ENCODE assay signal across 8 cellular contexts in the genomic region with DNA sequence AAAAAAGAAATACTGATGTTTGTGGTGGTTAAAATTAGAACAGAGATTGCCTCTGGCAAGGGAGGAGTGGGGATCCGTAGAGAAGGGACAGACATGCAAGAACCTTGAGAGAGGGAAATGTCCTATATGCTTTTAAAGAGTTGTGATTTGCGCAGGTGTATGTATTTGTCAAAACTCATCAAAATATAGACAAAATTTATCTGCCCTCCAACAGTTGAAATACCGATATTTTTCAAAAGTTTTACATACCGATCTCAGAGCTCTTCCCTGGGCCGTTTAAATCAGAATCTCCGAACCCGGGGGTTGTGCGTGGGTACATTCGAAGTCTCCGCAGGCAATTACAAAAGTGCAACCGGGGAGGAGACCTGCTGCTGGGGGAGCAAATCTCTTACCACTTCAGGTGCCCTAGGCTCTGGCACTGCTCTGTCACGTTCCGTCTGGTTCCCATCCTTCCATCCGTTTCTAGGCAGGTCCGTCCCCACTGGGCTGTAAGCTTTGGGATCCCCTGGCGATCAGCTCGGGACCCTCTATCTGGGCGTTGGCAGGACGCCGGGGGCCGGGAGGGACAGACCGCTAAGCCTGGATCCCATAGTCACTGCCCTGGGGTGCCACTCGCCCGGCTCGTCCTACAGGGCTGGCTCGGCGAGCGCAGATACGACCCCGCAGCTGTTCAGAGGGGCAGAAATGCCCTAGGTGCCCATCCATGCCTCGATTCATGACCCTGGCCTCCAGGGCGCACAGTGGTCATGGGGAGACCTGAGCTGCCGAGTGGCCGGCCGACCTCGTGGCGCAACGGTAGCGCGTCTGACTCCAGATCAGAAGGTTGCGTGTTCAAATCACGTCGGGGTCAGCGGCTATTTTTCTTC. TPM values are rescaled to one million over a fixed set of nuclear protein-coding genes. Genes with fewer than 3 reads are reported as not detected.
A peak's percentile ranks its signal among the peaks of the same experiment; 100 is the strongest.
DNase-seq lines count a peak whose midpoint lies in the region; ATAC-seq and TF ChIP-seq lines count a peak whose summit lies in the region.

No MANE protein-coding gene starts in this region.

- no peaks in the 10 kb centered on the region for H3K27me3 ChIP-seq in Caco-2 (replicated peaks; ENCODE audit: control insufficient read depth, insufficient read depth, low read length)
- no peaks in the 10 kb centered on the region for H3K27me3 ChIP-seq in OCI-LY1 (ENCODE audit: insufficient read depth, low read length)
- H3K27me3 ChIP-seq in mucosa of stomach (ENCODE audit: control insufficient read depth, insufficient read depth, low read length), result no peaks in the 10 kb centered on the region

- H3K36me3 ChIP-seq in Caco-2 (ENCODE audit: control insufficient read depth, insufficient read depth, low read length) (no peaks in the 10 kb centered on the region), OCI-LY1 (ENCODE audit: insufficient read depth, low read length) (no peaks in the 10 kb centered on the region), mucosa of stomach (ENCODE audit: control insufficient read depth, insufficient read depth, low read length) (no peaks in the 10 kb centered on the region)

- POLR2A ChIA-PET in Caco-2 (lab: Charles Lee), result interaction anchor here (0.6 to 1.2 kb wide), 2 partner anchors 12 to 103 kb away, joined by 3 to 5 read pairs; partner anchors contain the start of gene RANGRF

- H3K4me1 ChIP-seq in Caco-2 (peaks cover 13% of the 10 kb centered on the region), OCI-LY1 (ENCODE audit: insufficient read depth, low read length, severe bottlenecking) (peaks cover 24% of the 10 kb centered on the region), mucosa of stomach (ENCODE audit: control insufficient read depth, insufficient read depth, low read length) (peaks cover 22% of the 10 kb centered on the region)

- H3K9me3 Mint-ChIP-seq in Caco-2 (ENCODE audit: unreplicated experiment), result no peaks in the 10 kb centered on the region

- H4K20me1 ChIP-seq in OCI-LY1 (ENCODE audit: insufficient read depth, low read length), result no peaks in the 10 kb centered on the region

- H2AFZ ChIP-seq in OCI-LY1 (ENCODE audit: low read length), result peak overlapping the region; percentile 44; the same call in 1 of the 2 replicates

- DNase-seq in Caco-2, result peak; percentile 71 to 84
- peak; percentile 91 for DNase-seq in activated T-cell treated with anti-CD3 and anti-CD28 coated beads for 24 hours (ENCODE audit: low read depth)
- DNase-seq in stimulated activated CD8-positive, alpha-beta memory T cell treated with anti-CD3 and anti-CD28 coated beads, Interleukin-4, amount 100 ng/mL, for 4 hours (ENCODE audit: low read depth in 2 of 2, low spot score in 1 of 2), result peak; percentile 78 to 96
- no peak for DNase-seq in SKM-1 treated with dmso at 0.1 percent for 144 hours (lab: John Stamatoyannopoulos, UW; ENCODE audit: unreplicated experiment)

- BruUV-seq in Caco-2 (replicated peaks; lab: Mats Ljungman, UMichigan), result no TSS peak

- no peaks in the 10 kb centered on the region for H3K9me2 ChIP-seq in OCI-LY1 (ENCODE audit: low read depth, low read length)

- peak; percentile 17 for ATAC-seq in HG02973 (IDR thresholded peaks at IDR 0.05; ENCODE audit: unreplicated experiment)
- peak; percentile 27 for ATAC-seq in esophagus mucosa

- intact Hi-C loops in Caco-2 (cut with micrococcal nuclease; ENCODE audit: unreplicated experiment), result loop anchor here (2.0 kb wide), 1 partner anchor 67 kb away; the partner anchor contains the start of gene ALOXE3

- no peaks in the 10 kb centered on the region for H3K79me2 ChIP-seq in OCI-LY1 (ENCODE audit: insufficient read depth, low read length)

- peaks cover 11% of the 10 kb centered on the region; the same call in 1 of the 2 replicates for H3F3A ChIP-seq in OCI-LY1 (ENCODE audit: insufficient read depth, low read length)

- H3K36me3 Mint-ChIP-seq in Caco-2 (ENCODE audit: insufficient read depth, unreplicated experiment), result no peaks in the 10 kb centered on the region

- TF ChIP-seq CTCF in Caco-2 (IDR thresholded peaks at IDR 0.05; ENCODE audit: insufficient read depth in 1 of 2, low read depth in 1 of 2, low read length in 1 of 2, severe bottlenecking in 1 of 2, unreplicated experiment in 1 of 2) (no peak), OCI-LY1 (IDR thresholded peaks at IDR 0.05; ENCODE audit: low read length) (no peak)

- H3K27ac ChIP-seq in OCI-LY1 (ENCODE audit: low read depth, low read length, poor library complexity, severe bottlenecking), result peak overlapping the region; percentile 94

- no peaks in the 10 kb centered on the region for H3K9me3 ChIP-seq in Caco-2
- H3K9me3 ChIP-seq in OCI-LY1 (ENCODE audit: low read length), result no peaks in the 10 kb centered on the region
- no peaks in the 10 kb centered on the region for H3K9me3 ChIP-seq in mucosa of stomach (ENCODE audit: control insufficient read depth, low read length)

- no peaks in the 10 kb centered on the region for H3K27me3 Mint-ChIP-seq in Caco-2 (ENCODE audit: insufficient read depth, unreplicated experiment)

- H3K4me3 ChIP-seq in Caco-2 (ENCODE audit: low read depth, low read length) (peak overlapping the region; percentile 84), OCI-LY1 (ENCODE audit: low read depth, low read length, poor library complexity, severe bottlenecking) (peak overlapping the region; percentile 80), mucosa of stomach (ENCODE audit: low read length) (peak overlapping the region; percentile 58)

- peaks cover 6% of the 10 kb centered on the region for H3K4me1 Mint-ChIP-seq in Caco-2 (ENCODE audit: low read depth, unreplicated experiment)

- no peak overlapping the region for H3K27ac Mint-ChIP-seq in Caco-2 (ENCODE audit: unreplicated experiment)

- CTCF ChIA-PET in Caco-2 (lab: Charles Lee), result interaction anchor here (0.6 kb wide), 1 partner anchor 29 kb away, joined by 3 read pairs; no protein-coding TSS in a partner anchor

- peak overlapping the region; percentile 96 for H3K4me2 ChIP-seq in OCI-LY1 (ENCODE audit: low read length)

- no peak overlapping the region for H3K4me3 Mint-ChIP-seq in Caco-2 (ENCODE audit: unreplicated experiment)

- H3K9ac ChIP-seq in OCI-LY1 (ENCODE audit: low read length), result peak overlapping the region; percentile 79
- peak overlapping the region; percentile 68 for H3K9ac ChIP-seq in mucosa of stomach (ENCODE audit: low read length)

RNA-seq across cellular contexts. Expression of gene BORCS6, which starts 4.2 kb away (rescaled TPM):
- total RNA-seq in Caco-2 (2022) (4.2 and 4.7 TPM in 2 replicates), esophagus mucosa (6.3 TPM)

RNA-seq across cellular contexts. Expression of gene TMEM107, which starts 9.6 kb away (rescaled TPM):
- total RNA-seq in Caco-2 (2022) (5.4 TPM in 2 replicates), esophagus mucosa (17.5 TPM)

RNA-seq across cellular contexts. Expression of gene VAMP2, which starts 23.1 kb away (rescaled TPM):
- total RNA-seq in Caco-2 (2022), result 10.5 and 12.2 TPM in 2 replicates
- 20.9 TPM for total RNA-seq in esophagus mucosa

RNA-seq across cellular contexts. Expression of gene AURKB, which starts 24.6 kb away (rescaled TPM):
- total RNA-seq in Caco-2 (2022) (82.8 and 89.4 TPM in 2 replicates), esophagus mucosa (22.0 TPM)

RNA-seq across cellular contexts. Expression of gene PER1, which starts 33.6 kb away (rescaled TPM):
- 10.6 and 10.8 TPM in 2 replicates for total RNA-seq in Caco-2 (2022)
- total RNA-seq in esophagus mucosa, result 65.0 TPM
